2 cellular contexts compared by ENCODE assay signal in the genomic region with DNA sequence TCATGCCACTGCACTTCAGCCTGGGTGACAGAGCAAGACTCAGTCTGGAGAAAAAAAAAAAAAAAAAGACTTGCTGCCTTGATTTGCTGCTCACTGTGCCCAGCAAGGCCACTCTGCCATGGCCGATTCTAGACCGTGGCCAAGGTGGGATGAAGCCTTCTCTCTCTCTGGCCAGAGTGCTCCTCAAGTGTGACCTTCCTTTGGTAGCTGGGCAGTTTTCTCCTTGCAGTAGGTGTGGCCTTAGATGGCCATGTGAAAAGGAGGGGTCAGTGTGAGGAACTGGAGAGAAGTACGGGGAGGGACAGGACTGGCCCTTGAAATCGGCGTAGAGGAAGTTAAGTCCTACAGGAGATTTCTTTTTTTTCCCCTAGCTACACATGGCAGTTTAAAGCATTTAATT.
TF ChIP-seq lines count a peak whose summit lies in the region.

No MANE protein-coding gene starts in this region.

TF ChIP-seq in HCT116, 20 proteins besides CTCF, POLR2A, EP300 and RAD21:
- TF ChIP-seq, protein P1, sequence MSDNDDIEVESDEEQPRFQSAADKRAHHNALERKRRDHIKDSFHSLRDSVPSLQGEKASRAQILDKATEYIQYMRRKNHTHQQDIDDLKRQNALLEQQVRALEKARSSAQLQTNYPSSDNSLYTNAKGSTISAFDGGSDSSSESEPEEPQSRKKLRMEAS (IDR thresholded peaks at IDR 0.05): no peak
- TF ChIP-seq EZH2 (IDR thresholded peaks at IDR 0.05) (no peak), TCF7L2 (IDR thresholded peaks at IDR 0.05; ENCODE audit: borderline replicate concordance, extremely low read depth, insufficient read depth, insufficient read length) (no peak), CEBPB (IDR thresholded peaks at IDR 0.05; ENCODE audit: low read depth) (no peak)

TF ChIP-seq in H1, 55 proteins besides CTCF, POLR2A, EP300 and RAD21:
- no peak for TF ChIP-seq HDAC6 (IDR thresholded peaks at IDR 0.05; ENCODE audit: low read depth, low read length)
- no peak for TF ChIP-seq GABPA (IDR thresholded peaks at IDR 0.05; ENCODE audit: borderline replicate concordance, insufficient read depth, low read length)
- TF ChIP-seq, protein P1 (IDR thresholded peaks at IDR 0.05): no peak
- TF ChIP-seq BRCA1 (IDR thresholded peaks at IDR 0.05; ENCODE audit: low read depth, low read length): no peak
- TF ChIP-seq RBBP5 (IDR thresholded peaks at IDR 0.05; ENCODE audit: borderline replicate concordance, low read depth, low read length): no peak
- no peak for TF ChIP-seq RNF2 (IDR thresholded peaks at IDR 0.05; ENCODE audit: borderline replicate concordance, low read depth, low read length, missing control alignments, poor library complexity, severe bottlenecking)
- TF ChIP-seq SIN3A (conservative IDR thresholded peaks at IDR 0.05 in 1 of 2, IDR thresholded peaks at IDR 0.05 in 1 of 2; ENCODE audit: low read depth in 1 of 2, low read length in 2 of 2): no peak
- no peak for TF ChIP-seq TEAD4 (IDR thresholded peaks at IDR 0.05; ENCODE audit: low read depth, low read length)
- no peak for TF ChIP-seq CEBPB (IDR thresholded peaks at IDR 0.05; ENCODE audit: low read depth, low read length)
- TF ChIP-seq BACH1 (IDR thresholded peaks at IDR 0.05; ENCODE audit: low read length): no peak
- no peak for TF ChIP-seq ZNF274 (IDR thresholded peaks at IDR 0.05; ENCODE audit: borderline replicate concordance, extremely low read depth, low read length)
- TF ChIP-seq EZH2 (IDR thresholded peaks at IDR 0.05; ENCODE audit: low read depth, low read length, severe bottlenecking): no peak
- TF ChIP-seq SP2 (IDR thresholded peaks at IDR 0.05; ENCODE audit: low read length): no peak
- TF ChIP-seq, protein P2, sequence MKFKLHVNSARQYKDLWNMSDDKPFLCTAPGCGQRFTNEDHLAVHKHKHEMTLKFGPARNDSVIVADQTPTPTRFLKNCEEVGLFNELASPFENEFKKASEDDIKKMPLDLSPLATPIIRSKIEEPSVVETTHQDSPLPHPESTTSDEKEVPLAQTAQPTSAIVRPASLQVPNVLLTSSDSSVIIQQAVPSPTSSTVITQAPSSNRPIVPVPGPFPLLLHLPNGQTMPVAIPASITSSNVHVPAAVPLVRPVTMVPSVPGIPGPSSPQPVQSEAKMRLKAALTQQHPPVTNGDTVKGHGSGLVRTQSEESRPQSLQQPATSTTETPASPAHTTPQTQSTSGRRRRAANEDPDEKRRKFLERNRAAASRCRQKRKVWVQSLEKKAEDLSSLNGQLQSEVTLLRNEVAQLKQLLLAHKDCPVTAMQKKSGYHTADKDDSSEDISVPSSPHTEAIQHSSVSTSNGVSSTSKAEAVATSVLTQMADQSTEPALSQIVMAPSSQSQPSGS (IDR thresholded peaks at IDR 0.05; ENCODE audit: low read length): no peak
- TF ChIP-seq NRF1 (IDR thresholded peaks at IDR 0.05; ENCODE audit: low read depth, low read length): no peak
- no peak for TF ChIP-seq HDAC2 (IDR thresholded peaks at IDR 0.05; ENCODE audit: borderline replicate concordance in 1 of 2, low read depth in 2 of 2, low read length in 2 of 2)
